In the genomic region with DNA sequence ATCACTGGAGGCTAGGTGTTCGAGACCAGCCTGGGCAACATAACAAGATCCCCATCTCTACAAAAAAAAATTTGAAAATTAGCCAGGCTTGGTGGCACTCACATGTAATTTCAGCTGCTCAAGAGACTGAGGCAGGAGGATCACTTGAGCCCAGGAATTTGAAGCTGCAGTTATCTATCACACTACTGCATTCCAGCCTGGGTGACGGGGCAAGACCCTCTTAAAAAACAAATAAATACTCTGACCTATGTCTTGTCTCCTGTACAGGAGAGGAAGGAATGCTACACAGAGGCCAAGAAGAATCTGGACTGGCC, we compare ENCODE assay signal across 1 cellular context.
TF ChIP-seq lines count a peak whose summit lies in the region.

No MANE protein-coding gene starts in this region.

TF ChIP-seq in IMR-90, 13 proteins besides CTCF, POLR2A, EP300 and RAD21 (continued from another document):
- TF ChIP-seq, protein P1, sequence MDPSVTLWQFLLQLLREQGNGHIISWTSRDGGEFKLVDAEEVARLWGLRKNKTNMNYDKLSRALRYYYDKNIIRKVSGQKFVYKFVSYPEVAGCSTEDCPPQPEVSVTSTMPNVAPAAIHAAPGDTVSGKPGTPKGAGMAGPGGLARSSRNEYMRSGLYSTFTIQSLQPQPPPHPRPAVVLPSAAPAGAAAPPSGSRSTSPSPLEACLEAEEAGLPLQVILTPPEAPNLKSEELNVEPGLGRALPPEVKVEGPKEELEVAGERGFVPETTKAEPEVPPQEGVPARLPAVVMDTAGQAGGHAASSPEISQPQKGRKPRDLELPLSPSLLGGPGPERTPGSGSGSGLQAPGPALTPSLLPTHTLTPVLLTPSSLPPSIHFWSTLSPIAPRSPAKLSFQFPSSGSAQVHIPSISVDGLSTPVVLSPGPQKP (IDR thresholded peaks at IDR 0.05; ENCODE audit: borderline replicate concordance, low read depth, low read length) = no peak
- TF ChIP-seq CHD1 (IDR thresholded peaks at IDR 0.05; ENCODE audit: low read depth, low read length) = no peak
- TF ChIP-seq MAFK (IDR thresholded peaks at IDR 0.05; ENCODE audit: low read depth, low read length) = no peak
- no peak for TF ChIP-seq RCOR1 (IDR thresholded peaks at IDR 0.05; ENCODE audit: insufficient replicate concordance, low read length)
- TF ChIP-seq, protein P2, sequence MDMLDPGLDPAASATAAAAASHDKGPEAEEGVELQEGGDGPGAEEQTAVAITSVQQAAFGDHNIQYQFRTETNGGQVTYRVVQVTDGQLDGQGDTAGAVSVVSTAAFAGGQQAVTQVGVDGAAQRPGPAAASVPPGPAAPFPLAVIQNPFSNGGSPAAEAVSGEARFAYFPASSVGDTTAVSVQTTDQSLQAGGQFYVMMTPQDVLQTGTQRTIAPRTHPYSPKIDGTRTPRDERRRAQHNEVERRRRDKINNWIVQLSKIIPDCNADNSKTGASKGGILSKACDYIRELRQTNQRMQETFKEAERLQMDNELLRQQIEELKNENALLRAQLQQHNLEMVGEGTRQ (IDR thresholded peaks at IDR 0.05; ENCODE audit: low read depth, low read length) = no peak
- TF ChIP-seq SMC3 (IDR thresholded peaks at IDR 0.05; ENCODE audit: low read depth, low read length) = no peak
- TF ChIP-seq CEBPB (IDR thresholded peaks at IDR 0.05; ENCODE audit: low read depth, low read length) = no peak
- no peak for TF ChIP-seq FOS (IDR thresholded peaks at IDR 0.05; ENCODE audit: low read depth, low read length)
- TF ChIP-seq MAZ (IDR thresholded peaks at IDR 0.05; ENCODE audit: borderline replicate concordance, low read depth, low read length) = no peak
